Comparison of ENCODE assay signal across 15 cellular contexts in genomic region chr2:41621095-41621494, GRCh38.
DNase-seq lines count a peak whose midpoint lies in the region; ATAC-seq and TF ChIP-seq lines count a peak whose summit lies in the region.
"Had no signal": no experiment of that assay in that cellular context is flagged by ENCODE, and none has a peak within 500 bp of the region (broad histone marks: within the 10 kb centered on the region; RNA-seq: fewer than 3 reads in every experiment).

No MANE protein-coding gene starts in this region.

- no peak for TF ChIP-seq POLR2A in heart left ventricle (IDR thresholded peaks at IDR 0.05)

- WGBS in heart left ventricle, 4 donors, result 59 to 64% (median 62%) methylated on average over 3 of the region's 3 CpGs

- H3K4me3 ChIP-seq in heart left ventricle, result no peak overlapping the region
- H3K4me3 ChIP-seq: BLaER1 treated with 17β-estradiol and CSF1 and Interleukin-3, amounts not matched to agents 10 nM and 100 nM had no signal

- peak; percentile 22 to 71 (median 31) for DNase-seq in NCI-H1417 (lab: John Stamatoyannopoulos, UW)
- DNase-seq in NCI-H1417 treated with DMSO at 0.1 percent for 48 hours (lab: John Stamatoyannopoulos, UW), result no peak
- DNase-seq in heart left ventricle, result no peak
- no peak for DNase-seq in left cardiac atrium
- peak; percentile 52 for DNase-seq in NCI-H69 (lab: John Stamatoyannopoulos, UW)
- DNase-seq in ecto neural progenitor cell (ENCODE audit: low spot score), result no peak
- DNase-seq in activated CD8-positive, alpha-beta memory T cell treated with anti-CD3 and anti-CD28 coated beads, Interleukin-2, amount 50 U/mL, for 4 hours, result no peak
- DNase-seq: 8988T; Calu3; CD8-positive, alpha-beta T cell; GF-D8; H9 had no signal

- no peak for TF ChIP-seq CTCF in heart left ventricle (IDR thresholded peaks at IDR 0.05)

- H3K27me3 ChIP-seq in heart left ventricle, result no peaks in the 10 kb centered on the region
- H3K27me3 ChIP-seq: BLaER1 treated with 17β-estradiol and CSF1 and Interleukin-3, amounts not matched to agents 10 nM and 100 nM had no signal

- H3K4me1 ChIP-seq in heart left ventricle, result peaks cover 0 to 3% (median 0%) of the 10 kb centered on the region in 12 donors

- no peaks in the 10 kb centered on the region for H3K36me3 ChIP-seq in heart left ventricle
- H3K36me3 ChIP-seq: BLaER1 treated with 17β-estradiol and CSF1 and Interleukin-3, amounts not matched to agents 10 nM and 100 nM had no signal

- intact Hi-C loops in heart left ventricle (cut with DNase I) (no loop called here), left cardiac atrium (cut with DNase I) (no loop called here)

- no peak overlapping the region for H3K27ac ChIP-seq in heart left ventricle
- H3K27ac ChIP-seq: BLaER1 treated with 17β-estradiol and CSF1 and Interleukin-3, amounts not matched to agents 10 nM and 100 nM had no signal

- H3K9me3 ChIP-seq in heart left ventricle, result no peaks in the 10 kb centered on the region
- H3K9me3 ChIP-seq: BLaER1 treated with 17β-estradiol and CSF1 and Interleukin-3, amounts not matched to agents 10 nM and 100 nM had no signal

- ATAC-seq in heart left ventricle, result peak; percentile 49 to 67 (median 62)
- ATAC-seq in left cardiac atrium, result no peak
- no peak for ATAC-seq in GM19397 (IDR thresholded peaks at IDR 0.05; ENCODE audit: unreplicated experiment)
- ATAC-seq: CD8-positive, alpha-beta T cell; HepG2 had no signal

Comparison
In these comparisons a context has a peak if more than half of its experiments do, and no peak if none do; other contexts are left out.
1. DNase-seq: peak in NCI-H1417 (3 of 3) and NCI-H69 (single experiment); none in NCI-H1417 treated with DMSO at 0.1 percent for 48 hours (single experiment), heart left ventricle (0 of 5), left cardiac atrium (single experiment), ecto neural progenitor cell (single experiment) and activated CD8-positive, alpha-beta memory T cell treated with anti-CD3 and anti-CD28 coated beads, Interleukin-2, amount 50 U/mL, for 4 hours (single experiment).
2. ATAC-seq: peak in heart left ventricle (4 of 4); none in left cardiac atrium (0 of 2) and GM19397 (single experiment).